Comparison of ENCODE assay signal across 11 cellular contexts in the genomic region with DNA sequence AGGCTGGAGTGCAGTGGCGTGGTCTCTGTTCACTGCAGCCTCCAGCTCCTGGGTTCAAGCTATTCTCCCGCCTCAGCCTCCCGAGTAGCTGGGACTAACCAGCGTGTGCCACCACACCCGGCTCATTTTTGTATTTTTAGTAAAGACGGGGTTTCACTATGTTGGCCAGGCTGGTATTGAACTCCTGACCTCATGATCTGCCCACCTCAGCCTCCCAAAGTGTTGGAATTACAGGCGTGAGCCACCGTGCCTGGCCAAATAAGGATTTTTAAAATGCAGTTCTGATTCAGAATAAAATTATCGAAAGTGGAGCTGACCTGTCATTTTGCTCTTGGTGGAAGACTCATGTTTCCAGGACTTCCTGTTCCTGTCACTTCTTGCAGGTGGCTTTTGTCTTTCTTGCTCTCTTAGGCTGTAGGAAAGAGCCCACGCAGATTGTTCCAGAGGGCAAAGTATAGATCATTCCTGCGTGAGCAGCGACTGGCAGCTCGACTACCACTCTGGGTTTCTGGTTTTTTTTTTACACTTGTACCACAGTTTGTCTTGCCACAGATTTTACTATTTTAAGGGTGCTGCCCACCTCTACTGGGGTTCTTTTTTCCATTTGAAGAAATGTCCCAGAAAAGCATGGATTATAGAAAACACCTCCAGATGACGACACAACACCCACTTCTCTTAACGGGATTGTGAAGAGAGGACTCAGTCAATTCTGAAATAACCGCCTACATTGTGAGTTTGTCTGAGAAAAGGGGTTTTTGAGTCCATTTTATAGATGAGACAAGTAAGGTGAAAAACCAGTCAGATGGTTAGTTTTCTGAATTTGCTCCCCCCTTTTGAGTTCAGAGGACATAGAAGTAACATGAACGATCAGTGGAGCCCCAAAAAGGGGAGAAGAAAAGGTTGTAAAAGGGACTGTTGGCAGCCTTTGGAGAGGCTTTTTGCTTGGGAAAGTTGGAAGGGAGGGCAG.
DNase-seq lines count a peak whose midpoint lies in the region; ATAC-seq and TF ChIP-seq lines count a peak whose summit lies in the region.
"Had no signal": no experiment of that assay in that cellular context is flagged by ENCODE, and none has a peak within 500 bp of the region (broad histone marks: within the 10 kb centered on the region; RNA-seq: fewer than 3 reads in every experiment).

No MANE protein-coding gene starts in this region.

- no peak overlapping the region for H3K9ac ChIP-seq in HUES48 (ENCODE audit: low read depth, low read length)

- H3K27me3 ChIP-seq in HUES48 (ENCODE audit: control insufficient read depth, insufficient read depth, low read length) (no peaks in the 10 kb centered on the region), neutrophil (no peaks in the 10 kb centered on the region)
- H3K27me3 ChIP-seq: adrenal gland, heart left ventricle had no signal

- H3K9me3 Mint-ChIP-seq in activated naive CD8-positive, alpha-beta T cell (ENCODE audit: low read depth) = no peaks in the 10 kb centered on the region
- H3K9me3 Mint-ChIP-seq: mesothelial cell of epicardium had no signal

- TF ChIP-seq CTCF in GM12865 (IDR thresholded peaks at IDR 0.05; ENCODE audit: insufficient read depth, low read depth, low read length, missing control alignments) (no peak), neutrophil (IDR thresholded peaks at IDR 0.05) (no peak)

- no peaks in the 10 kb centered on the region for H3K27me3 Mint-ChIP-seq in activated naive CD8-positive, alpha-beta T cell

- peaks cover 14% of the 10 kb centered on the region for H3K36me3 Mint-ChIP-seq in activated naive CD8-positive, alpha-beta T cell
- H3K36me3 Mint-ChIP-seq: mesothelial cell of epicardium had no signal

- peaks cover 85% of the 10 kb centered on the region for H3K4me1 ChIP-seq in HUES48 (ENCODE audit: control insufficient read depth, insufficient read depth, low read length)
- peaks cover 59 to 72% of the 10 kb centered on the region in 2 experiments for H3K4me1 ChIP-seq in neutrophil (ENCODE audit: control insufficient read depth in 1 of 2, insufficient read depth in 1 of 2, low read depth in 1 of 2, low read length in 1 of 2)

- H3K27ac ChIP-seq in HUES48 (ENCODE audit: low read depth, low read length) = no peak overlapping the region
- H3K27ac ChIP-seq in neutrophil = peak overlapping the region; percentile 56

- H3K36me3 ChIP-seq in HUES48 (ENCODE audit: control insufficient read depth, insufficient read depth, low read length) = peaks cover 59% of the 10 kb centered on the region
- H3K36me3 ChIP-seq in neutrophil = peaks cover 5% of the 10 kb centered on the region
- H3K36me3 ChIP-seq: adrenal gland, heart left ventricle had no signal

- DNase-seq in GM12865 (ENCODE audit: low read depth) = peak; percentile 45
- no peak for DNase-seq in NCI-H774 (lab: John Stamatoyannopoulos, UW)
- DNase-seq in dedifferentiated amniotic fluid mesenchymal stem cell (ENCODE audit: extremely low spot score) = no peak
- DNase-seq: adrenal gland, GOT3, heart left ventricle had no signal

- H3K4me1 Mint-ChIP-seq in activated naive CD8-positive, alpha-beta T cell (ENCODE audit: low read depth) = peaks cover 93% of the 10 kb centered on the region

- peak overlapping the region; percentile 79 for H3K27ac Mint-ChIP-seq in activated naive CD8-positive, alpha-beta T cell
- H3K27ac Mint-ChIP-seq: mesothelial cell of epicardium had no signal

- H3K4me3 ChIP-seq in GM12865 (ENCODE audit: low read depth, low read length) (peak overlapping the region; percentile 23; the same call in 1 of the 2 replicates), HUES48 (ENCODE audit: low read depth, low read length) (peak overlapping the region; percentile 21; the same call in 1 of the 2 replicates), neutrophil (ENCODE audit: low read depth in 1 of 2, low read length in 1 of 2) (no peak overlapping the region)
- H3K4me3 ChIP-seq: adrenal gland, heart left ventricle had no signal

- H3K9me3 ChIP-seq in HUES48 (ENCODE audit: control insufficient read depth, insufficient read depth, low read length) (no peaks in the 10 kb centered on the region), neutrophil (no peaks in the 10 kb centered on the region)
- H3K9me3 ChIP-seq: adrenal gland, heart left ventricle had no signal

- peak overlapping the region; percentile 68 for H3K4me3 Mint-ChIP-seq in activated naive CD8-positive, alpha-beta T cell
- H3K4me3 Mint-ChIP-seq: mesothelial cell of epicardium had no signal

- ATAC-seq in GM18873 (IDR thresholded peaks at IDR 0.05; ENCODE audit: low FRiP score, unreplicated experiment) = no peak
- ATAC-seq: heart left ventricle had no signal

Comparison
In these comparisons a context has a peak if more than half of its experiments do, and no peak if none do; other contexts are left out.
1. H3K4me3 ChIP-seq: peak in GM12865 (single experiment) and HUES48 (single experiment); none in neutrophil (0 of 2).